ENCODE assay signal across 8 cellular contexts in genomic region chr18:3594760-3595241, GRCh38.
DNase-seq lines count a peak whose midpoint lies in the region; ATAC-seq, FAIRE-seq and TF ChIP-seq lines count a peak whose summit lies in the region.

No MANE protein-coding gene starts in this region.

- H3K27ac Mint-ChIP-seq in Calu3 (ENCODE audit: unreplicated experiment): peak overlapping the region; percentile 99
- H3K27ac Mint-ChIP-seq in activated T-helper 17 cell treated with anti-CD3 and anti-CD28 coated beads, Interleukin-2, amount 50 U/mL, for 72 hours: peak overlapping the region; percentile 97

- H3K36me3 ChIP-seq in KOPT-K1 (ENCODE audit: insufficient read depth, low read length): no peaks in the 10 kb centered on the region
- peaks cover 0 to 11% (median 0%) of the 10 kb centered on the region in 9 donors for H3K36me3 ChIP-seq in heart left ventricle

- peaks cover 63% of the 10 kb centered on the region for H3K4me1 Mint-ChIP-seq in Calu3 (ENCODE audit: low read depth, unreplicated experiment)
- peaks cover 32% of the 10 kb centered on the region for H3K4me1 Mint-ChIP-seq in activated T-helper 17 cell treated with anti-CD3 and anti-CD28 coated beads, Interleukin-2, amount 50 U/mL, for 72 hours

- H3K4me3 ChIP-seq in heart left ventricle: peak overlapping the region; percentile 29 to 68 (median 54)

- FAIRE-seq in D721Med (lab: Jason Lieb, UNC): no peak

- H3K27ac ChIP-seq in KOPT-K1 (ENCODE audit: low read depth, low read length, poor library complexity, severe bottlenecking) (peak overlapping the region; percentile 87), heart left ventricle (peak overlapping the region; percentile 90 to 97 (median 96))

- no peaks in the 10 kb centered on the region for H3K9me3 Mint-ChIP-seq in Calu3 (ENCODE audit: low read depth, unreplicated experiment)
- no peaks in the 10 kb centered on the region for H3K9me3 Mint-ChIP-seq in activated T-helper 17 cell treated with anti-CD3 and anti-CD28 coated beads, Interleukin-2, amount 50 U/mL, for 72 hours

- no peaks in the 10 kb centered on the region for H3K9me3 ChIP-seq in KOPT-K1 (ENCODE audit: insufficient read depth, low read length, poor library complexity, severe bottlenecking)
- no peaks in the 10 kb centered on the region for H3K9me3 ChIP-seq in heart left ventricle

- no peaks in the 10 kb centered on the region for H3K27me3 ChIP-seq in heart left ventricle

- CTCF ChIA-PET in Calu3 (lab: Charles Lee): interaction anchor here (0.6 to 3.4 kb wide), 16 partner anchors 9 to 312 kb away, joined by 3 to 52 read pairs (median 8); no protein-coding TSS in a partner anchor

- H3K4me3 Mint-ChIP-seq in Calu3 (ENCODE audit: low read depth, unreplicated experiment): peak overlapping the region; percentile 80
- peak overlapping the region; percentile 94 for H3K4me3 Mint-ChIP-seq in activated T-helper 17 cell treated with anti-CD3 and anti-CD28 coated beads, Interleukin-2, amount 50 U/mL, for 72 hours

- intact Hi-C loops in Calu3 (cut with micrococcal nuclease; ENCODE audit: unreplicated experiment) (loop anchor here (1.0 to 2.0 kb wide), 5 partner anchors 8 to 314 kb away; no protein-coding TSS in a partner anchor), heart left ventricle (cut with DNase I) (loop anchor here in 9 of 10 donors (1.0 to 10.0 kb wide), 16 partner anchors 8 to 440 kb away; partner anchors contain the start of genes TGIF1 (in 3 of the 9) and MYL12B (in 1 of the 9))

- ATAC-seq in activated T-helper 17 cell treated with anti-CD3 and anti-CD28 coated beads, Interleukin-2, amount 50 U/mL, for 72 hours (replicated peaks): peak; percentile 2
- ATAC-seq in heart left ventricle: peak; percentile 6 to 11 (median 9)

- 12 to 22% (median 15%) methylated on average over 7 of the region's 7 CpGs for WGBS in heart left ventricle, 4 donors

- DNase-seq in Calu3 (no peak), heart left ventricle (peak in 1 of 5 donors; percentile 53), putamen (ENCODE audit: low spot score) (peak; percentile 43), D721Med (ENCODE audit: insufficient read length, low spot score) (no peak), NCI-H345 (lab: John Stamatoyannopoulos, UW) (no peak), NCI-H1092 (lab: John Stamatoyannopoulos, UW) (no peak)

- H3K36me3 Mint-ChIP-seq in Calu3 (ENCODE audit: insufficient read depth, unreplicated experiment): peaks cover 63% of the 10 kb centered on the region
- H3K36me3 Mint-ChIP-seq in activated T-helper 17 cell treated with anti-CD3 and anti-CD28 coated beads, Interleukin-2, amount 50 U/mL, for 72 hours (ENCODE audit: low read depth): peaks cover 58% of the 10 kb centered on the region

- TF ChIP-seq POLR2A in heart left ventricle (IDR thresholded peaks at IDR 0.05): no peak

- no peaks in the 10 kb centered on the region for H3K27me3 Mint-ChIP-seq in Calu3 (ENCODE audit: unreplicated experiment)
- no peaks in the 10 kb centered on the region for H3K27me3 Mint-ChIP-seq in activated T-helper 17 cell treated with anti-CD3 and anti-CD28 coated beads, Interleukin-2, amount 50 U/mL, for 72 hours

- BruUV-seq in Calu3 (replicated peaks; lab: Mats Ljungman, UMichigan): no TSS peak

- TF ChIP-seq CTCF in Calu3 (IDR thresholded peaks at IDR 0.05; ENCODE audit: unreplicated experiment): no peak
- TF ChIP-seq CTCF in heart left ventricle (IDR thresholded peaks at IDR 0.05): no peak
- no peak for TF ChIP-seq CTCF in D721Med (IDR thresholded peaks at IDR 0.05; ENCODE audit: insufficient read depth, missing control alignments)

- H3K4me1 ChIP-seq in heart left ventricle: peaks cover 5 to 55% (median 41%) of the 10 kb centered on the region in 12 donors
